ENCODE assay signal across 33 cellular contexts in genomic region chr1:76793594-76793993, GRCh38.
"Had no signal": no experiment of that assay in that cellular context is flagged by ENCODE, and none has a peak within 500 bp of the region (broad histone marks: within the 10 kb centered on the region; RNA-seq: fewer than 3 reads in every experiment).

No MANE protein-coding gene starts in this region.

- H3K4me1 ChIP-seq: ascending aorta, gastrocnemius medialis, heart left ventricle had no signal

- H3K27ac Mint-ChIP-seq: activated CD4-positive, alpha-beta memory T cell treated with anti-CD3 and anti-CD28 coated beads for 36 hours; activated CD4-positive, alpha-beta T cell treated with anti-CD3 and anti-CD28 coated beads for 36 hours; activated CD4-positive, alpha-beta T cell treated with anti-CD3 and anti-CD28 coated beads, Interleukin-2, amount 10 ng/mL, durations not matched to agents 24 days and 14 days; activated CD8-positive, alpha-beta T cell treated with anti-CD3 and anti-CD28 coated beads, Interleukin-2, amount 10 ng/mL, durations not matched to agents 7 days and 5 days; activated naive CD4-positive, alpha-beta T cell treated with anti-CD3 and anti-CD28 coated beads, Interleukin-2, amount 10 ng/mL, durations not matched to agents 7 days and 5 days; activated naive CD4-positive, alpha-beta T cell treated with anti-CD3 and anti-CD28 coated beads, Interleukin-2, amount 50 U/mL, for 72 hours; activated naive CD8-positive, alpha-beta T cell treated with anti-CD3 and anti-CD28 coated beads, Interleukin-2, amount 10 ng/mL, durations not matched to agents 7 days and 5 days; activated T-cell treated with anti-CD3 and anti-CD28 coated beads, Interleukin-2, amount 50 U/mL, for 24 hours; activated T-cell treated with anti-CD3 and anti-CD28 coated beads, Interleukin-2, amount 50 U/mL, for 72 hours; brain; dendritic cell treated with granulocyte-macrophage colony-stimulating factor and Interleukin-4, amounts not matched to agents 40 ng/mL and 50 ng/mL, for 4 days; endodermal cell; T-helper 17 cell; T-helper 2 cell treated with Interferon-gamma antibody and Interleukin-4, amounts not matched to agents 5 μg/mL and 100 μg/mL, for 36 hours had no signal

- H3K9me3 ChIP-seq: ascending aorta, gastrocnemius medialis, heart left ventricle had no signal

- H3K27me3 Mint-ChIP-seq: activated CD4-positive, alpha-beta T cell treated with anti-CD3 and anti-CD28 coated beads, Interleukin-2, amount 10 ng/mL, durations not matched to agents 24 days and 14 days; activated naive CD4-positive, alpha-beta T cell treated with anti-CD3 and anti-CD28 coated beads, Interleukin-2, amount 10 ng/mL, durations not matched to agents 7 days and 5 days; activated T-cell treated with anti-CD3 and anti-CD28 coated beads, Interleukin-2, amount 50 U/mL, for 24 hours; brain; dendritic cell treated with granulocyte-macrophage colony-stimulating factor and Interleukin-4, amounts not matched to agents 40 ng/mL and 50 ng/mL, for 4 days; T-helper 17 cell had no signal

- H3K27me3 ChIP-seq: ascending aorta, gastrocnemius medialis, heart left ventricle had no signal

- H3K4me3 ChIP-seq: ascending aorta, coronary artery, dorsolateral prefrontal cortex, gastrocnemius medialis, heart left ventricle had no signal

- H3K4me3 Mint-ChIP-seq: activated CD4-positive, alpha-beta memory T cell treated with anti-CD3 and anti-CD28 coated beads for 36 hours; activated CD4-positive, alpha-beta T cell treated with anti-CD3 and anti-CD28 coated beads for 36 hours; activated CD4-positive, alpha-beta T cell treated with anti-CD3 and anti-CD28 coated beads, Interleukin-2, amount 10 ng/mL, durations not matched to agents 24 days and 14 days; activated CD8-positive, alpha-beta T cell treated with anti-CD3 and anti-CD28 coated beads, Interleukin-2, amount 10 ng/mL, durations not matched to agents 7 days and 5 days; activated naive CD4-positive, alpha-beta T cell treated with anti-CD3 and anti-CD28 coated beads, Interleukin-2, amount 10 ng/mL, durations not matched to agents 7 days and 5 days; activated naive CD8-positive, alpha-beta T cell treated with anti-CD3 and anti-CD28 coated beads, Interleukin-2, amount 10 ng/mL, durations not matched to agents 7 days and 5 days; activated T-cell treated with anti-CD3 and anti-CD28 coated beads, Interleukin-2, amount 50 U/mL, for 24 hours; activated T-cell treated with anti-CD3 and anti-CD28 coated beads, Interleukin-2, amount 50 U/mL, for 72 hours; brain; central memory CD8-positive, alpha-beta T cell; dendritic cell treated with granulocyte-macrophage colony-stimulating factor and Interleukin-4, amounts not matched to agents 40 ng/mL and 50 ng/mL, for 4 days; endodermal cell; T-helper 17 cell; T-helper 2 cell treated with Interferon-gamma antibody and Interleukin-4, amounts not matched to agents 5 μg/mL and 100 μg/mL, for 36 hours had no signal

- H3K36me3 ChIP-seq: ascending aorta, gastrocnemius medialis, heart left ventricle had no signal

- H3K36me3 Mint-ChIP-seq: activated CD4-positive, alpha-beta memory T cell treated with anti-CD3 and anti-CD28 coated beads for 36 hours; activated naive CD4-positive, alpha-beta T cell treated with anti-CD3 and anti-CD28 coated beads, Interleukin-2, amount 10 ng/mL, durations not matched to agents 7 days and 5 days; activated naive CD4-positive, alpha-beta T cell treated with anti-CD3 and anti-CD28 coated beads, Interleukin-2, amount 50 U/mL, for 72 hours; activated naive CD8-positive, alpha-beta T cell treated with anti-CD3 and anti-CD28 coated beads, Interleukin-2, amount 10 ng/mL, durations not matched to agents 7 days and 5 days; brain had no signal

- H3K4me1 Mint-ChIP-seq: activated CD4-positive, alpha-beta T cell treated with anti-CD3 and anti-CD28 coated beads for 36 hours; activated CD4-positive, alpha-beta T cell treated with anti-CD3 and anti-CD28 coated beads, Interleukin-2, amount 10 ng/mL, durations not matched to agents 24 days and 14 days; activated naive CD4-positive, alpha-beta T cell treated with anti-CD3 and anti-CD28 coated beads, Interleukin-2, amount 10 ng/mL, durations not matched to agents 7 days and 5 days; activated naive CD8-positive, alpha-beta T cell treated with anti-CD3 and anti-CD28 coated beads, Interleukin-2, amount 10 ng/mL, durations not matched to agents 7 days and 5 days; brain; central memory CD8-positive, alpha-beta T cell; T-helper 17 cell had no signal

- ATAC-seq: activated CD4-positive, alpha-beta T cell treated with anti-CD3 and anti-CD28 coated beads for 36 hours; activated CD8-positive, alpha-beta T cell treated with anti-CD3 and anti-CD28 coated beads, Interleukin-2, amount 10 ng/mL, durations not matched to agents 7 days and 5 days; activated T-cell treated with anti-CD3 and anti-CD28 coated beads, Interleukin-2, amount 50 U/mL, for 72 hours; esophagus mucosa; gastrocnemius medialis; heart left ventricle; T-helper 17 cell had no signal

- DNase-seq: activated CD4-positive, alpha-beta memory T cell treated with anti-CD3 and anti-CD28 coated beads for 36 hours; activated CD4-positive, alpha-beta T cell treated with anti-CD3 and anti-CD28 coated beads for 36 hours; activated CD4-positive, alpha-beta T cell treated with anti-CD3 and anti-CD28 coated beads, Interleukin-2, amount 10 ng/mL, durations not matched to agents 24 days and 14 days; activated CD4-positive, CD25-positive, alpha-beta regulatory T cell; activated CD4-positive, CD25-positive, alpha-beta regulatory T cell treated with anti-CD3 and anti-CD28 coated beads, Interleukin-2, amount 50 U/mL, for 72 hours; activated CD8-positive, alpha-beta memory T cell treated with anti-CD3 and anti-CD28 coated beads, Interleukin-2, amount 50 U/mL, for 48 hours; activated CD8-positive, alpha-beta T cell treated with anti-CD3 and anti-CD28 coated beads, Interleukin-2, amount 10 ng/mL, durations not matched to agents 7 days and 5 days; activated gamma-delta T cell; activated naive CD4-positive, alpha-beta T cell; activated naive CD4-positive, alpha-beta T cell treated with anti-CD3 and anti-CD28 coated beads, Interleukin-2, amount 10 ng/mL, durations not matched to agents 7 days and 5 days; activated naive CD8-positive, alpha-beta T cell treated with anti-CD3 and anti-CD28 coated beads, Interleukin-2, amount 10 ng/mL, durations not matched to agents 7 days and 5 days; activated T-cell treated with anti-CD3 and anti-CD28 coated beads for 4 hours; activated T-cell treated with anti-CD3 and anti-CD28 coated beads, Interleukin-2, amount 50 U/mL, for 24 hours; activated T-cell treated with anti-CD3 and anti-CD28 coated beads, Interleukin-2, amount 50 U/mL, for 72 hours; dorsolateral prefrontal cortex; effector memory CD4-positive, alpha-beta T cell; endodermal cell; foreskin fibroblast; gastrocnemius medialis; glutamatergic neuron; heart left ventricle; T-helper 1 cell; T-helper 17 cell; T1000 had no signal

- FAIRE-seq: bronchial epithelial cell had no signal

- H3K27ac ChIP-seq: ascending aorta, coronary artery, dorsolateral prefrontal cortex, gastrocnemius medialis, heart left ventricle had no signal

- H3K9me3 Mint-ChIP-seq: activated CD4-positive, alpha-beta memory T cell treated with anti-CD3 and anti-CD28 coated beads for 36 hours; activated CD4-positive, alpha-beta T cell treated with anti-CD3 and anti-CD28 coated beads, Interleukin-2, amount 10 ng/mL, durations not matched to agents 24 days and 14 days; activated naive CD4-positive, alpha-beta T cell treated with anti-CD3 and anti-CD28 coated beads, Interleukin-2, amount 10 ng/mL, durations not matched to agents 7 days and 5 days; activated naive CD8-positive, alpha-beta T cell treated with anti-CD3 and anti-CD28 coated beads, Interleukin-2, amount 10 ng/mL, durations not matched to agents 7 days and 5 days; activated T-cell treated with anti-CD3 and anti-CD28 coated beads, Interleukin-2, amount 50 U/mL, for 24 hours; brain; central memory CD8-positive, alpha-beta T cell; endodermal cell; T-helper 2 cell treated with Interferon-gamma antibody and Interleukin-4, amounts not matched to agents 5 μg/mL and 100 μg/mL, for 36 hours had no signal
